15 cellular contexts compared by ENCODE assay signal in the genomic region with DNA sequence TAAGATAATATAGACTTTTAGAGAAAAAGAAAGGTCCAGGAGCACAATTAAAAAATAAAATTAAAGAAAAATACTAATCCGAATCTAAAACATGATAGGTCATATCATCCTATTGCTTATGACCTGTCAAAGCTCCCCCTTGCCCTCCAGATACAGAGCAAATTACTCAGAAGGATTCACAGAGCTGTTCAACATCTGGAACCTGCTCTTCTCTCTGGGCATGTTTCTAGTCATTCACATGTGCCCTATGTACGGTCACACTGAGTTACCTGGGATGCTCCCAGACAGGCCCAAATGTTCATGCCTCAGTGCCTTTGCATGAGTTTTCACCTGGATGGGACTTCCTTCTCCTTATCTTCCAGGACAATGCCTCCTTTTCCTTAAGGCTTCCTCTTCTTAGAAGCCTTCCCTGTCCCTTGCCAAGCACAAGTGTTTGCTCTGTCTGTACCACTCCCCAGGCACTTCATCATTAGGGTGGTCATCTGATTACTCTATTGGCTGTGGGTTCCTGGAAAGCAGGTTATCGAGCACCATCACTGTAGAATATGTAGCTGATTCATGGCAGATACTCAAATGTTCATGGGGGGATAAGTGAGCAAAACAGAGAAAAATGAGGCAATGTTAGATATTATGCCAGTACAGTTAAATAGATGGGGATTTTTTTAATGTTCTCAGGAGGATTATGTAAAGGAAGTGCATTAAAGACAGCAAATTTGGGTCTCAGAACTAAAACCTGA. TPM values are rescaled to one million over a fixed set of nuclear protein-coding genes. Genes with fewer than 3 reads are reported as not detected.
A peak's percentile ranks its signal among the peaks of the same experiment; 100 is the strongest.
DNase-seq lines count a peak whose midpoint lies in the region; ATAC-seq lines count a peak whose summit lies in the region.
"Had no signal": no experiment of that assay in that cellular context is flagged by ENCODE, and none has a peak within 500 bp of the region (broad histone marks: within the 10 kb centered on the region; RNA-seq: fewer than 3 reads in every experiment).

No MANE protein-coding gene starts in this region.

- peaks cover 31% of the 10 kb centered on the region for H3K4me1 Mint-ChIP-seq in activated CD4-positive, alpha-beta memory T cell treated with anti-CD3 and anti-CD28 coated beads, Interleukin-2, amount 10 ng/mL, durations not matched to agents 7 days and 5 days
- peaks cover 28% of the 10 kb centered on the region for H3K4me1 Mint-ChIP-seq in activated CD4-positive, alpha-beta memory T cell treated with anti-CD3 and anti-CD28 coated beads for 36 hours (ENCODE audit: low read depth)
- H3K4me1 Mint-ChIP-seq in activated naive CD8-positive, alpha-beta T cell (ENCODE audit: low read depth) = peaks cover 41% of the 10 kb centered on the region
- peaks cover 18 to 21% of the 10 kb centered on the region in 2 donors for H3K4me1 Mint-ChIP-seq in stimulated activated naive B cell treated with anti-CD40 and anti-IgM and Interleukin-4, amounts not matched to agents 10 μg/mL and 1 μg/mL and 100 μg/mL, for 72 hours

- DNase-seq in activated CD4-positive, alpha-beta memory T cell treated with anti-CD3 and anti-CD28 coated beads, Interleukin-2, amount 10 ng/mL, durations not matched to agents 7 days and 5 days = no peak
- no peak for DNase-seq in activated CD4-positive, alpha-beta memory T cell treated with anti-CD3 and anti-CD28 coated beads for 36 hours
- no peak for DNase-seq in stimulated activated naive B cell treated with anti-CD40 and anti-IgM and Interleukin-4, amounts not matched to agents 10 μg/mL and 1 μg/mL and 100 μg/mL, for 72 hours
- DNase-seq in activated CD4-positive, CD25-positive, alpha-beta regulatory T cell treated with anti-CD3 and anti-CD28 coated beads, Interleukin-2, amount 50 U/mL, for 72 hours = no peak
- DNase-seq: activated effector memory CD4-positive, alpha-beta T cell treated with anti-CD3 and anti-CD28 coated beads, Interleukin-2, amount 50 U/mL, for 16 hours; DMS153; esophagus squamous epithelium; hippocampal formation; left ventricle myocardium superior; NCI-H526 had no signal

- H3K36me3 Mint-ChIP-seq in activated CD4-positive, alpha-beta memory T cell treated with anti-CD3 and anti-CD28 coated beads, Interleukin-2, amount 10 ng/mL, durations not matched to agents 7 days and 5 days (ENCODE audit: low read depth) = peaks cover 12% of the 10 kb centered on the region
- no peaks in the 10 kb centered on the region for H3K36me3 Mint-ChIP-seq in activated CD4-positive, alpha-beta memory T cell treated with anti-CD3 and anti-CD28 coated beads for 36 hours
- H3K36me3 Mint-ChIP-seq in activated naive CD8-positive, alpha-beta T cell = peaks cover 11% of the 10 kb centered on the region
- H3K36me3 Mint-ChIP-seq in stimulated activated naive B cell treated with anti-CD40 and anti-IgM and Interleukin-4, amounts not matched to agents 10 μg/mL and 1 μg/mL and 100 μg/mL, for 72 hours = peaks cover 0 to 10% of the 10 kb centered on the region in 2 donors
- H3K36me3 Mint-ChIP-seq: IgD-negative memory B cell had no signal

- CTCF ChIA-PET in activated CD4-positive, alpha-beta memory T cell treated with anti-CD3 and anti-CD28 coated beads, Interleukin-2, amount 10 ng/mL, durations not matched to agents 7 days and 5 days (lab: Charles Lee) = interaction anchor here (1.0 to 1.4 kb wide), 2 partner anchors 58 to 65 kb away, joined by 4 read pairs; no protein-coding TSS in a partner anchor
- CTCF ChIA-PET in activated CD4-positive, alpha-beta memory T cell treated with anti-CD3 and anti-CD28 coated beads for 36 hours (lab: Charles Lee) = interaction anchor here (1.1 kb wide), 1 partner anchor 65 kb away, joined by 4 read pairs; no protein-coding TSS in a partner anchor

- intact Hi-C loops in activated CD4-positive, alpha-beta memory T cell treated with anti-CD3 and anti-CD28 coated beads for 36 hours (cut with micrococcal nuclease) = loop anchor here (1.0 to 5.0 kb wide), 2 partner anchors 9 to 41 kb away; no protein-coding TSS in a partner anchor

- no peaks in the 10 kb centered on the region for H3K27me3 Mint-ChIP-seq in activated CD4-positive, alpha-beta memory T cell treated with anti-CD3 and anti-CD28 coated beads, Interleukin-2, amount 10 ng/mL, durations not matched to agents 7 days and 5 days
- no peaks in the 10 kb centered on the region for H3K27me3 Mint-ChIP-seq in activated CD4-positive, alpha-beta memory T cell treated with anti-CD3 and anti-CD28 coated beads for 36 hours
- no peaks in the 10 kb centered on the region for H3K27me3 Mint-ChIP-seq in activated naive CD8-positive, alpha-beta T cell
- peaks cover 8 to 12% of the 10 kb centered on the region in 2 donors for H3K27me3 Mint-ChIP-seq in stimulated activated naive B cell treated with anti-CD40 and anti-IgM and Interleukin-4, amounts not matched to agents 10 μg/mL and 1 μg/mL and 100 μg/mL, for 72 hours
- H3K27me3 Mint-ChIP-seq: IgD-negative memory B cell had no signal

- peak overlapping the region; percentile 64 for H3K27ac Mint-ChIP-seq in activated CD4-positive, alpha-beta memory T cell treated with anti-CD3 and anti-CD28 coated beads, Interleukin-2, amount 10 ng/mL, durations not matched to agents 7 days and 5 days
- no peak overlapping the region for H3K27ac Mint-ChIP-seq in activated CD4-positive, alpha-beta memory T cell treated with anti-CD3 and anti-CD28 coated beads for 36 hours
- peak overlapping the region; percentile 84 for H3K27ac Mint-ChIP-seq in activated naive CD8-positive, alpha-beta T cell
- H3K27ac Mint-ChIP-seq in stimulated activated naive B cell treated with anti-CD40 and anti-IgM and Interleukin-4, amounts not matched to agents 10 μg/mL and 1 μg/mL and 100 μg/mL, for 72 hours = peak overlapping the region; percentile 25

- POLR2A ChIA-PET in activated CD4-positive, alpha-beta memory T cell treated with anti-CD3 and anti-CD28 coated beads, Interleukin-2, amount 10 ng/mL, durations not matched to agents 7 days and 5 days (lab: Charles Lee) = interaction anchor here (0.8 to 1.2 kb wide), 2 partner anchors 9 to 11 kb away, joined by 3 read pairs; no protein-coding TSS in a partner anchor
- POLR2A ChIA-PET in activated CD4-positive, alpha-beta memory T cell treated with anti-CD3 and anti-CD28 coated beads for 36 hours (lab: Charles Lee) = no interaction called here

- H3K9me3 Mint-ChIP-seq in activated CD4-positive, alpha-beta memory T cell treated with anti-CD3 and anti-CD28 coated beads, Interleukin-2, amount 10 ng/mL, durations not matched to agents 7 days and 5 days = peaks cover 26% of the 10 kb centered on the region
- peaks cover 5% of the 10 kb centered on the region for H3K9me3 Mint-ChIP-seq in activated CD4-positive, alpha-beta memory T cell treated with anti-CD3 and anti-CD28 coated beads for 36 hours
- peaks cover 4% of the 10 kb centered on the region for H3K9me3 Mint-ChIP-seq in activated naive CD8-positive, alpha-beta T cell (ENCODE audit: low read depth)
- peaks cover 0 to 4% of the 10 kb centered on the region in 2 donors for H3K9me3 Mint-ChIP-seq in stimulated activated naive B cell treated with anti-CD40 and anti-IgM and Interleukin-4, amounts not matched to agents 10 μg/mL and 1 μg/mL and 100 μg/mL, for 72 hours

- ATAC-seq in HG03025 (IDR thresholded peaks at IDR 0.05; ENCODE audit: low FRiP score, unreplicated experiment) (peak; percentile 19), GM21825 (IDR thresholded peaks at IDR 0.05; ENCODE audit: unreplicated experiment) (no peak), HG02763 (IDR thresholded peaks at IDR 0.05; ENCODE audit: unreplicated experiment) (no peak)
- ATAC-seq in stimulated activated naive B cell treated with anti-CD40 and anti-IgM and Interleukin-4, amounts not matched to agents 10 μg/mL and 1 μg/mL and 100 μg/mL, for 72 hours (replicated peaks) = peak; percentile 55 to 64

- H3K4me3 Mint-ChIP-seq in activated CD4-positive, alpha-beta memory T cell treated with anti-CD3 and anti-CD28 coated beads, Interleukin-2, amount 10 ng/mL, durations not matched to agents 7 days and 5 days = no peak overlapping the region
- H3K4me3 Mint-ChIP-seq in activated CD4-positive, alpha-beta memory T cell treated with anti-CD3 and anti-CD28 coated beads for 36 hours = no peak overlapping the region
- H3K4me3 Mint-ChIP-seq in activated naive CD8-positive, alpha-beta T cell = peak overlapping the region; percentile 79
- peak overlapping the region in 1 of 2 donors; percentile 2 for H3K4me3 Mint-ChIP-seq in stimulated activated naive B cell treated with anti-CD40 and anti-IgM and Interleukin-4, amounts not matched to agents 10 μg/mL and 1 μg/mL and 100 μg/mL, for 72 hours

RNA-seq across cellular contexts. Expression of gene AOAH, which starts 12.0 kb away (rescaled TPM):
- 10 to 100 TPM; 15.4 to 18.5 TPM for total RNA-seq in activated CD4-positive, alpha-beta memory T cell treated with anti-CD3 and anti-CD28 coated beads, Interleukin-2, amount 10 ng/mL, durations not matched to agents 7 days and 5 days
- total RNA-seq in activated CD4-positive, alpha-beta memory T cell treated with anti-CD3 and anti-CD28 coated beads for 36 hours = 1 to 10 TPM; 2.4 to 2.6 TPM

Comparison
In these comparisons a context has a peak if more than half of its experiments do, and no peak if none do; other contexts are left out.
1. RNA of gene AOAH, which starts 12.0 kb away (total RNA-seq): 15.4 to 18.5 TPM in activated CD4-positive, alpha-beta memory T cell treated with anti-CD3 and anti-CD28 coated beads, Interleukin-2, amount 10 ng/mL, durations not matched to agents 7 days and 5 days; 2.4 to 2.6 TPM in activated CD4-positive, alpha-beta memory T cell treated with anti-CD3 and anti-CD28 coated beads for 36 hours; every median in the first group is over 4 times any median in the second.
2. ATAC-seq: peak in HG03025 (single experiment) and stimulated activated naive B cell treated with anti-CD40 and anti-IgM and Interleukin-4, amounts not matched to agents 10 μg/mL and 1 μg/mL and 100 μg/mL, for 72 hours (2 of 2); none in GM21825 (single experiment) and HG02763 (single experiment).